ENCODE assay signal across 16 cellular contexts in genomic region chr4:6591305-6591704, GRCh38. TPM values are rescaled to one million over a fixed set of nuclear protein-coding genes. Genes with fewer than 3 reads are reported as not detected.
DNase-seq lines count a peak whose midpoint lies in the region; ATAC-seq and TF ChIP-seq lines count a peak whose summit lies in the region.
"Had no signal": no experiment of that assay in that cellular context is flagged by ENCODE, and none has a peak within 500 bp of the region (broad histone marks: within the 10 kb centered on the region; RNA-seq: fewer than 3 reads in every experiment).

No MANE protein-coding gene starts in this region.

- no peak overlapping the region for H3K4me3 Mint-ChIP-seq in stimulated activated naive B cell treated with anti-CD40 and anti-IgM and Interleukin-4, amounts not matched to agents 10 μg/mL and 1 μg/mL and 100 μg/mL, for 72 hours
- no peak overlapping the region for H3K4me3 Mint-ChIP-seq in natural killer cell treated with Interleukin-12 subunit alpha and Interleukin-12 subunit beta and Interleukin-15 and Interleukin-18, amount 100 ng/mL, for 72 hours
- H3K4me3 Mint-ChIP-seq: T-helper 2 cell treated with Interferon-gamma antibody and Interleukin-4, amounts not matched to agents 5 μg/mL and 100 μg/mL, for 36 hours had no signal

- no peaks in the 10 kb centered on the region for H3K9me3 ChIP-seq in right cardiac atrium (ENCODE audit: control insufficient read depth, low read length)
- no peaks in the 10 kb centered on the region for H3K9me3 ChIP-seq in heart right ventricle
- H3K9me3 ChIP-seq: uterus had no signal

- peaks cover 11 to 18% of the 10 kb centered on the region in 2 donors for H3K4me1 Mint-ChIP-seq in stimulated activated naive B cell treated with anti-CD40 and anti-IgM and Interleukin-4, amounts not matched to agents 10 μg/mL and 1 μg/mL and 100 μg/mL, for 72 hours
- H3K4me1 Mint-ChIP-seq in natural killer cell treated with Interleukin-12 subunit alpha and Interleukin-12 subunit beta and Interleukin-15 and Interleukin-18, amount 100 ng/mL, for 72 hours (ENCODE audit: low read depth in 2 of 2) = no peaks in the 10 kb centered on the region

- H3K4me1 ChIP-seq in right cardiac atrium (ENCODE audit: control insufficient read depth, insufficient read depth, low read length) (no peaks in the 10 kb centered on the region), heart right ventricle (no peaks in the 10 kb centered on the region)
- H3K4me1 ChIP-seq: uterus had no signal

- H3K27ac ChIP-seq in right cardiac atrium (ENCODE audit: low read length) (no peak overlapping the region), heart right ventricle (no peak overlapping the region)
- H3K27ac ChIP-seq: uterus had no signal

- peak overlapping the region; percentile 71 for H3K27ac Mint-ChIP-seq in stimulated activated naive B cell treated with anti-CD40 and anti-IgM and Interleukin-4, amounts not matched to agents 10 μg/mL and 1 μg/mL and 100 μg/mL, for 72 hours
- H3K27ac Mint-ChIP-seq in natural killer cell treated with Interleukin-12 subunit alpha and Interleukin-12 subunit beta and Interleukin-15 and Interleukin-18, amount 100 ng/mL, for 72 hours = no peak overlapping the region
- H3K27ac Mint-ChIP-seq: T-helper 2 cell treated with Interferon-gamma antibody and Interleukin-4, amounts not matched to agents 5 μg/mL and 100 μg/mL, for 36 hours had no signal

- intact Hi-C loops in right cardiac atrium (cut with DNase I) = no loop called here
- intact Hi-C loops in heart right ventricle (cut with DNase I) = no loop called here

- H3K4me3 ChIP-seq in right cardiac atrium (ENCODE audit: low read length) (no peak overlapping the region), heart right ventricle (no peak overlapping the region)
- H3K4me3 ChIP-seq: smooth muscle cell, uterus had no signal

- H3K27me3 Mint-ChIP-seq in stimulated activated naive B cell treated with anti-CD40 and anti-IgM and Interleukin-4, amounts not matched to agents 10 μg/mL and 1 μg/mL and 100 μg/mL, for 72 hours = no peaks in the 10 kb centered on the region
- H3K27me3 Mint-ChIP-seq in natural killer cell treated with Interleukin-12 subunit alpha and Interleukin-12 subunit beta and Interleukin-15 and Interleukin-18, amount 100 ng/mL, for 72 hours = no peaks in the 10 kb centered on the region

- ATAC-seq in right cardiac atrium (no peak), heart right ventricle (no peak), HG02798 (IDR thresholded peaks at IDR 0.05; ENCODE audit: poor library complexity, unreplicated experiment) (peak; percentile 64)
- ATAC-seq in stimulated activated naive B cell treated with anti-CD40 and anti-IgM and Interleukin-4, amounts not matched to agents 10 μg/mL and 1 μg/mL and 100 μg/mL, for 72 hours (replicated peaks) = peak; percentile 85
- no peak for ATAC-seq in natural killer cell treated with Interleukin-12 subunit alpha and Interleukin-12 subunit beta and Interleukin-15 and Interleukin-18, amount 100 ng/mL, for 72 hours
- ATAC-seq: Panc1 had no signal

- peak in 2 of 3 donors; percentile 23 to 49 for DNase-seq in right cardiac atrium
- no peak for DNase-seq in heart right ventricle
- peak; percentile 15 for DNase-seq in NCI-H345 treated with DMSO at 0.1 percent for 48 hours (lab: John Stamatoyannopoulos, UW; ENCODE audit: unreplicated experiment)
- peak; percentile 29 for DNase-seq in stimulated activated naive B cell treated with anti-CD40 and anti-IgM and Interleukin-4, amounts not matched to agents 10 μg/mL and 1 μg/mL and 100 μg/mL, for 72 hours
- no peak for DNase-seq in natural killer cell treated with Interleukin-12 subunit alpha and Interleukin-12 subunit beta and Interleukin-15 and Interleukin-18, amount 100 ng/mL, for 72 hours (ENCODE audit: low spot score)
- no peak for DNase-seq in stimulated activated CD4-positive, alpha-beta T cell treated with anti-CD3 and anti-CD28 coated beads, Interleukin-15, amount 100 ng/mL, for 24 hours
- no peak for DNase-seq in retina
- DNase-seq: dermis blood vessel endothelial cell, DND-41, HCEC 1CT, MV-4-11, uterus had no signal

- no peaks in the 10 kb centered on the region for H3K9me3 Mint-ChIP-seq in stimulated activated naive B cell treated with anti-CD40 and anti-IgM and Interleukin-4, amounts not matched to agents 10 μg/mL and 1 μg/mL and 100 μg/mL, for 72 hours
- no peaks in the 10 kb centered on the region for H3K9me3 Mint-ChIP-seq in natural killer cell treated with Interleukin-12 subunit alpha and Interleukin-12 subunit beta and Interleukin-15 and Interleukin-18, amount 100 ng/mL, for 72 hours
- H3K9me3 Mint-ChIP-seq: T-helper 2 cell treated with Interferon-gamma antibody and Interleukin-4, amounts not matched to agents 5 μg/mL and 100 μg/mL, for 36 hours had no signal

- H3K27me3 ChIP-seq in right cardiac atrium (ENCODE audit: control insufficient read depth, insufficient read depth) (no peaks in the 10 kb centered on the region), heart right ventricle (no peaks in the 10 kb centered on the region)
- H3K27me3 ChIP-seq: uterus had no signal

- WGBS in right cardiac atrium = 87% methylated on average over 8 of the region's 8 CpGs
- 90 to 91% methylated on average over 8 of the region's 8 CpGs for WGBS in heart right ventricle, 2 donors

- no peak for TF ChIP-seq CTCF in heart right ventricle (IDR thresholded peaks at IDR 0.05)

- peaks cover 0 to 78% (median 2%) of the 10 kb centered on the region in 9 donors for H3K36me3 ChIP-seq in heart right ventricle
- H3K36me3 ChIP-seq: uterus had no signal

- peaks cover 38 to 45% of the 10 kb centered on the region in 2 donors for H3K36me3 Mint-ChIP-seq in stimulated activated naive B cell treated with anti-CD40 and anti-IgM and Interleukin-4, amounts not matched to agents 10 μg/mL and 1 μg/mL and 100 μg/mL, for 72 hours
- H3K36me3 Mint-ChIP-seq in natural killer cell treated with Interleukin-12 subunit alpha and Interleukin-12 subunit beta and Interleukin-15 and Interleukin-18, amount 100 ng/mL, for 72 hours = peaks cover 5% of the 10 kb centered on the region

RNA-seq across cellular contexts. Expression of gene MAN2B2, which starts 16.3 kb away (rescaled TPM):
- 10 to 100 TPM; 27.0 to 38.4 (median 28.9) TPM for total RNA-seq in right cardiac atrium
- polyA plus RNA-seq in right cardiac atrium = 11.5 TPM
- total RNA-seq in heart right ventricle = 10 to 100 TPM; 14.6 to 27.1 (median 18.6) TPM
- polyA plus RNA-seq in heart right ventricle = 10 to 100 TPM in 1 of 2 donors, 1 to 10 TPM in 1; 6.0 to 10.6 TPM
- 10 to 100 TPM; 23.8 to 30.7 TPM for total RNA-seq in natural killer cell treated with Interleukin-12 subunit alpha and Interleukin-12 subunit beta and Interleukin-15 and Interleukin-18, amount 100 ng/mL, for 72 hours

RNA-seq across cellular contexts. Expression of gene MRFAP1, which starts 49.2 kb away (rescaled TPM):
- total RNA-seq in right cardiac atrium = 100 to 1,000 TPM; 250 to 276 (median 263) TPM
- polyA plus RNA-seq in right cardiac atrium = 335 TPM
- 100 to 1,000 TPM; 222 to 268 (median 248) TPM for total RNA-seq in heart right ventricle
- 100 to 1,000 TPM; 163 to 445 TPM for polyA plus RNA-seq in heart right ventricle
- 100 to 1,000 TPM; 102 to 123 TPM for total RNA-seq in natural killer cell treated with Interleukin-12 subunit alpha and Interleukin-12 subunit beta and Interleukin-15 and Interleukin-18, amount 100 ng/mL, for 72 hours

Comparison
In these comparisons a context has a peak if more than half of its experiments do, and no peak if none do; other contexts are left out.
1. DNase-seq: peak in right cardiac atrium (2 of 3), NCI-H345 treated with DMSO at 0.1 percent for 48 hours (single experiment) and stimulated activated naive B cell treated with anti-CD40 and anti-IgM and Interleukin-4, amounts not matched to agents 10 μg/mL and 1 μg/mL and 100 μg/mL, for 72 hours (single experiment); none in heart right ventricle (0 of 2), natural killer cell treated with Interleukin-12 subunit alpha and Interleukin-12 subunit beta and Interleukin-15 and Interleukin-18, amount 100 ng/mL, for 72 hours (single experiment), stimulated activated CD4-positive, alpha-beta T cell treated with anti-CD3 and anti-CD28 coated beads, Interleukin-15, amount 100 ng/mL, for 24 hours (single experiment) and retina (single experiment).
2. ATAC-seq: peak in HG02798 (single experiment) and stimulated activated naive B cell treated with anti-CD40 and anti-IgM and Interleukin-4, amounts not matched to agents 10 μg/mL and 1 μg/mL and 100 μg/mL, for 72 hours (2 of 2); none in right cardiac atrium (0 of 2), heart right ventricle (0 of 8) and natural killer cell treated with Interleukin-12 subunit alpha and Interleukin-12 subunit beta and Interleukin-15 and Interleukin-18, amount 100 ng/mL, for 72 hours (0 of 2).